In genomic region chr7:106382929-106383328, GRCh38 we compare ENCODE assay signal across 9 cellular contexts.
"Had no signal": no experiment of that assay in that cellular context is flagged by ENCODE, and none has a peak within 500 bp of the region (broad histone marks: within the 10 kb centered on the region; RNA-seq: fewer than 3 reads in every experiment).

No MANE protein-coding gene starts in this region.

- H3K27ac ChIP-seq: GM23248 had no signal

- H3K4me3 ChIP-seq: GM23248, GM23338, HAP-1 had no signal

- H3K9me3 ChIP-seq: HAP-1 had no signal

- DNase-seq: GM23248, GOT3, H7, H9, HCEC 1CT, HFFc6 had no signal

- H3K36me3 ChIP-seq: HAP-1 had no signal

- ATAC-seq: GM23338, HCT116 had no signal

- H3K4me1 ChIP-seq: HAP-1 had no signal
